31 cellular contexts compared by ENCODE assay signal in the genomic region with DNA sequence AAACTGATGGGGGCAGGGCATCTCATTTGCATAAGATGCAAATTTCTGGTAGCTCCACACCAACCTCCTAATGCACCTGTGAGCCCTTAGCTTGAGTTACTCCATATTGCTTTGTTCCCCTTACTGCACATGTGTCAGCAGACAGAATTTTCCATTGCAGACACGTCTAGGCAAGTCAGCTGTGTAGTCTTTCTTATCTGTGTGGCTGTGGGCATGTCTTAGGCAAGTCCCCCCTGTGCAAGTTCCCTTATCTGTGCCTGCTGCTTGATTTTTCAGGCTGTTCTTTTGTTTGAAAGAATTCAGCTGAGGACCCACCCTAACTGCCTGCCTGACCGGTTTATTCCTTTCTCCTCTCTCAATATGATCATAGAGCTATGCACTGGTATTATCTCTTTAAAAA. TPM values are rescaled to one million over a fixed set of nuclear protein-coding genes. Genes with fewer than 3 reads are reported as not detected.
DNase-seq lines count a peak whose midpoint lies in the region; ATAC-seq and TF ChIP-seq lines count a peak whose summit lies in the region.
"Had no signal": no experiment of that assay in that cellular context is flagged by ENCODE, and none has a peak within 500 bp of the region (broad histone marks: within the 10 kb centered on the region; RNA-seq: fewer than 3 reads in every experiment).

No MANE protein-coding gene starts in this region.

- H3K36me3 ChIP-seq in HEK293 (ENCODE audit: control insufficient read depth in 2 of 2, insufficient read depth in 1 of 2, low read length in 2 of 2) = no peaks in the 10 kb centered on the region
- H3K36me3 ChIP-seq in ovary = no peaks in the 10 kb centered on the region
- H3K36me3 ChIP-seq: cardiac muscle cell, esophagus muscularis mucosa had no signal

- H3K9me3 Mint-ChIP-seq in endothelial cell (ENCODE audit: unreplicated experiment) = peaks cover 26% of the 10 kb centered on the region

- POLR2A ChIA-PET in AG04450 (lab: Yijun Ruan, JAX) = no interaction called here
- POLR2A ChIA-PET in HEK293 (lab: Yijun Ruan, JAX) = interaction anchor here (0.8 kb wide), 1 partner anchor 28 kb away, joined by 3 read pairs; the partner anchor contains the start of gene TRIM24

- TF ChIP-seq CTCF in AG04450 (IDR thresholded peaks at IDR 0.05; ENCODE audit: low read depth, low read length) = no peak
- no peak for TF ChIP-seq CTCF in HEK293 (tag by site-specific recombination; IDR thresholded peaks at IDR 0.05)
- no peak for TF ChIP-seq CTCF in endothelial cell (IDR thresholded peaks at IDR 0.05; ENCODE audit: unreplicated experiment)
- TF ChIP-seq CTCF in ovary (IDR thresholded peaks at IDR 0.05) = no peak

- CTCF ChIA-PET in AG04450 (lab: Charles Lee) (no interaction called here), HEK293 (lab: Yijun Ruan, JAX) (interaction anchor here (0.6 kb wide), 1 partner anchor 806 kb away, joined by 3 read pairs; no protein-coding TSS in a partner anchor)

- H3K4me1 ChIP-seq in HEK293 (ENCODE audit: control insufficient read depth, insufficient read depth, low read length) = no peaks in the 10 kb centered on the region
- no peaks in the 10 kb centered on the region for H3K4me1 ChIP-seq in ovary (ENCODE audit: insufficient read depth)
- H3K4me1 ChIP-seq: esophagus muscularis mucosa, psoas muscle had no signal

- DNase-seq in AG04450 (ENCODE audit: low read depth, low spot score) (no peak), OCI-M1 (lab: John Stamatoyannopoulos, UW) (peak; percentile 53), endothelial cell (ENCODE audit: low spot score) (no peak), HT-29 (ENCODE audit: low spot score) (no peak), ovary (no peak)
- no peak for DNase-seq in activated CD4-positive, alpha-beta T cell treated with anti-CD3 and anti-CD28 coated beads for 48 hours
- DNase-seq: activated CD4-positive, alpha-beta T cell treated with anti-CD3 and anti-CD28 coated beads, Interleukin-2, amount 50 U/mL, for 48 hours; activated CD4-positive, CD25-positive, alpha-beta regulatory T cell; activated naive CD4-positive, alpha-beta T cell treated with anti-CD3 and anti-CD28 coated beads, Interleukin-2, amount 50 U/mL, for 16 hours; COR-L47; DMS79; effector memory CD4-positive, alpha-beta T cell; foreskin melanocyte; HCEC 1CT; left ventricle myocardium superior; midbrain; naive thymus-derived CD4-positive, alpha-beta T cell; NCI-H1105 treated with DMSO at 0.1 percent for 48 hours; NCI-H1930; NCI-H345; psoas muscle; stimulated activated CD4-positive, alpha-beta T cell treated with anti-CD3 and anti-CD28 coated beads, Interleukin-4, amount 100 ng/mL, for 4 hours; SW 1271 had no signal

- no peak overlapping the region for H3K27ac Mint-ChIP-seq in endothelial cell (ENCODE audit: unreplicated experiment)
- H3K27ac Mint-ChIP-seq: naive thymus-derived CD4-positive, alpha-beta T cell; stimulated activated memory B cell treated with anti-CD40 and anti-IgM and Interleukin-4, amounts not matched to agents 10 μg/mL and 1 μg/mL and 100 μg/mL, for 72 hours had no signal

- H3K27me3 ChIP-seq in AG04450 (ENCODE audit: control insufficient read depth, insufficient read depth, low read length) (no peaks in the 10 kb centered on the region), ovary (no peaks in the 10 kb centered on the region)
- H3K27me3 ChIP-seq: BLaER1 treated with 17β-estradiol and CSF1 and Interleukin-3, amounts not matched to agents 10 nM and 100 nM; cardiac muscle cell; esophagus muscularis mucosa; hepatocyte had no signal

- peaks cover 10% of the 10 kb centered on the region for H3K27me3 Mint-ChIP-seq in endothelial cell (ENCODE audit: unreplicated experiment)

- peak overlapping the region; percentile 3 for H3K4me3 Mint-ChIP-seq in endothelial cell (ENCODE audit: unreplicated experiment)
- H3K4me3 Mint-ChIP-seq: naive thymus-derived CD4-positive, alpha-beta T cell; stimulated activated memory B cell treated with anti-CD40 and anti-IgM and Interleukin-4, amounts not matched to agents 10 μg/mL and 1 μg/mL and 100 μg/mL, for 72 hours had no signal

- peak overlapping the region; percentile 11 for H3K27ac ChIP-seq in AG04450 (ENCODE audit: low read depth, low read length)
- no peak overlapping the region for H3K27ac ChIP-seq in HEK293 (ENCODE audit: extremely low read depth, low read depth, low read length)
- H3K27ac ChIP-seq in ovary = no peak overlapping the region
- H3K27ac ChIP-seq: cardiac muscle cell, coronary artery, esophagus muscularis mucosa, hepatocyte, psoas muscle had no signal

- H3K4me1 Mint-ChIP-seq in endothelial cell (ENCODE audit: unreplicated experiment) = no peaks in the 10 kb centered on the region
- H3K4me1 Mint-ChIP-seq: naive thymus-derived CD4-positive, alpha-beta T cell; stimulated activated memory B cell treated with anti-CD40 and anti-IgM and Interleukin-4, amounts not matched to agents 10 μg/mL and 1 μg/mL and 100 μg/mL, for 72 hours had no signal

- H3K9me3 ChIP-seq in AG04450 (ENCODE audit: control insufficient read depth, insufficient read depth, low read length) (peaks cover 9% of the 10 kb centered on the region), HEK293 (ENCODE audit: control insufficient read depth, insufficient read depth, low read depth, low read length) (no peaks in the 10 kb centered on the region), ovary (peaks cover 0 to 3% of the 10 kb centered on the region in 2 donors)

- TF ChIP-seq POLR2A in ovary (IDR thresholded peaks at IDR 0.05) = no peak

- intact Hi-C loops in ovary (cut with DNase I) = no loop called here

- 87 to 89% (median 89%) methylated on average over 2 of the region's 2 CpGs for WGBS in ovary, 3 donors

- ATAC-seq in HG02798 (IDR thresholded peaks at IDR 0.05; ENCODE audit: poor library complexity, unreplicated experiment) = no peak
- ATAC-seq: left ventricle myocardium superior; naive thymus-derived CD4-positive, alpha-beta T cell; psoas muscle; stimulated activated memory B cell treated with anti-CD40 and anti-IgM and Interleukin-4, amounts not matched to agents 10 μg/mL and 1 μg/mL and 100 μg/mL, for 72 hours had no signal

- TF ChIP-seq EP300 in ovary (IDR thresholded peaks at IDR 0.05) = no peak

- peaks cover 33% of the 10 kb centered on the region for H3K36me3 Mint-ChIP-seq in endothelial cell (ENCODE audit: low read depth, unreplicated experiment)
- H3K36me3 Mint-ChIP-seq: stimulated activated memory B cell treated with anti-CD40 and anti-IgM and Interleukin-4, amounts not matched to agents 10 μg/mL and 1 μg/mL and 100 μg/mL, for 72 hours had no signal

- H3K4me3 ChIP-seq in AG04450 (ENCODE audit: low read depth, low read length) = no peak overlapping the region
- H3K4me3 ChIP-seq in HEK293 (ENCODE audit: low read depth, low read length) = no peak overlapping the region
- no peak overlapping the region for H3K4me3 ChIP-seq in ovary
- H3K4me3 ChIP-seq: BLaER1 treated with 17β-estradiol and CSF1 and Interleukin-3, amounts not matched to agents 10 nM and 100 nM; cardiac muscle cell; coronary artery; esophagus muscularis mucosa; hepatocyte; psoas muscle had no signal

TF ChIP-seq in HEK293, 187 proteins besides CTCF, POLR2A, EP300 and RAD21:
- TF ChIP-seq KLF7 (tag by site-specific recombination; IDR thresholded peaks at IDR 0.05; ENCODE audit: borderline replicate concordance) (no peak), SETDB1 (IDR thresholded peaks at IDR 0.05; ENCODE audit: insufficient read length, low read length) (peak; percentile 92), ZSCAN4 (tag by site-specific recombination; IDR thresholded peaks at IDR 0.05) (no peak), OVOL3 (tag by site-specific recombination; IDR thresholded peaks at IDR 0.05) (no peak), ZNF169 (tag by site-specific recombination; IDR thresholded peaks at IDR 0.05) (no peak)

RNA-seq across cellular contexts. Expression of gene TRIM24, which starts 28.5 kb away (rescaled TPM):
- 7.1 and 9.3 TPM in 2 replicates for polyA plus RNA-seq in AG04450 (2011; rRNA removed)
- 9.3 and 11.4 TPM in 2 replicates for polyA minus RNA-seq in AG04450 (2011; rRNA and poly(A)+ RNA removed)
- 104 TPM for total RNA-seq in endothelial cell (ENCODE audit: unreplicated experiment)
- total RNA-seq in HT-29 (2014; rRNA removed; shearing (Covaris generic)) = 19.6 and 21.0 TPM in 2 replicates
- total RNA-seq in ovary = 10 to 100 TPM; 17.0 to 55.6 (median 32.7) TPM
- 10 to 100 TPM; 18.0 to 34.4 TPM for polyA plus RNA-seq in ovary
